Comparison of ENCODE assay signal across 13 cellular contexts in the genomic region with DNA sequence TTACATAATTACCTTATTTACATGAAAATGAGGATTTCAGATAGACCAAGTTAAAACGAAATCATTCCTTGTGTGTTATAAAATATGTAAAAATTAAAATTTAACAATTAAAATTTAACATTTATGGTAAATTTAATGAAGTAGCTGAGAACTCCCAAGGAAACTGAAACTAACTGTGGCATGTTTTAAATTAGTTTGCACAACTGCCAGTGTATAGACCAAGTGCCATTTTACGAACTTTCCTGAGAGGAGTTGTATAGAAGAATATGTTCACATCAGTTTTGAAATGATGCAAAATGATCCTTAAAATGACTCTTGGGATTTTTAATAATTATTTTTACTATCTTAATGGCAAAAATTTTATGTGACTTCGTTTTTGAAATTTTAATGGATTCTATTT. TPM values are rescaled to one million over a fixed set of nuclear protein-coding genes. Genes with fewer than 3 reads are reported as not detected.
DNase-seq lines count a peak whose midpoint lies in the region; ATAC-seq and TF ChIP-seq lines count a peak whose summit lies in the region.
"Had no signal": no experiment of that assay in that cellular context is flagged by ENCODE, and none has a peak within 500 bp of the region (broad histone marks: within the 10 kb centered on the region; RNA-seq: fewer than 3 reads in every experiment).

No MANE protein-coding gene starts in this region.

- peaks cover 13 to 20% of the 10 kb centered on the region in 2 donors for H3K36me3 Mint-ChIP-seq in naive B cell
- H3K36me3 Mint-ChIP-seq: CD8-positive, alpha-beta memory T cell had no signal

- peak overlapping the region in 5 of 6 donors; percentile 97 to 99 (median 99) for H3K27ac Mint-ChIP-seq in naive B cell

- ATAC-seq in heart right ventricle (no peak), left cardiac atrium (no peak), naive B cell (ENCODE audit: low read depth in 2 of 2) (no peak), HG02981 (IDR thresholded peaks at IDR 0.05; ENCODE audit: unreplicated experiment) (no peak), HG03432 (IDR thresholded peaks at IDR 0.05; ENCODE audit: unreplicated experiment) (no peak)

- TF ChIP-seq EP300 in esophagus muscularis mucosa (IDR thresholded peaks at IDR 0.05): no peak

- peaks cover 40 to 56% (median 47%) of the 10 kb centered on the region in 3 donors for H3K4me1 Mint-ChIP-seq in naive B cell

- H3K9me3 Mint-ChIP-seq in naive B cell: no peaks in the 10 kb centered on the region
- H3K9me3 Mint-ChIP-seq: CD8-positive, alpha-beta memory T cell had no signal

- H3K4me3 ChIP-seq in heart right ventricle (no peak overlapping the region), esophagus muscularis mucosa (no peak overlapping the region), vagina (no peak overlapping the region), HAP-1 (no peak overlapping the region)

- WGBS in heart right ventricle, 2 donors: 92 to 96% methylated on average over 3 of the region's 3 CpGs
- 79% methylated on average over 3 of the region's 3 CpGs for WGBS in esophagus muscularis mucosa

- intact Hi-C loops in heart right ventricle (cut with DNase I) (no loop called here), left cardiac atrium (cut with DNase I) (no loop called here), esophagus muscularis mucosa (cut with DNase I) (no loop called here), vagina (cut with DNase I) (no loop called here)

- H3K27me3 ChIP-seq in heart right ventricle: no peaks in the 10 kb centered on the region
- H3K27me3 ChIP-seq in esophagus muscularis mucosa: no peaks in the 10 kb centered on the region
- no peaks in the 10 kb centered on the region for H3K27me3 ChIP-seq in vagina
- H3K27me3 ChIP-seq in HAP-1 (ENCODE audit: low read depth): no peaks in the 10 kb centered on the region

- TF ChIP-seq POLR2A in esophagus muscularis mucosa (IDR thresholded peaks at IDR 0.05; ENCODE audit: low read depth) (no peak), vagina (IDR thresholded peaks at IDR 0.05) (no peak)

- H3K27me3 Mint-ChIP-seq in naive B cell: no peaks in the 10 kb centered on the region
- H3K27me3 Mint-ChIP-seq: progenitor cell of endocrine pancreas had no signal

- H3K4me1 ChIP-seq in heart right ventricle (peaks cover 20 to 77% (median 62%) of the 10 kb centered on the region in 9 donors), esophagus muscularis mucosa (peaks cover 21 to 56% (median 32%) of the 10 kb centered on the region in 4 donors), vagina (peaks cover 48% of the 10 kb centered on the region), HAP-1 (peaks cover 4% of the 10 kb centered on the region; the same call in 1 of the 2 replicates)

- peak overlapping the region in 1 of 8 donors; percentile 33 for H3K4me3 Mint-ChIP-seq in naive B cell
- H3K4me3 Mint-ChIP-seq: CD8-positive, alpha-beta memory T cell had no signal

- no peak for TF ChIP-seq CTCF in heart right ventricle (IDR thresholded peaks at IDR 0.05)
- no peak for TF ChIP-seq CTCF in esophagus muscularis mucosa (IDR thresholded peaks at IDR 0.05)
- no peak for TF ChIP-seq CTCF in vagina (IDR thresholded peaks at IDR 0.05)

- H3K27ac ChIP-seq in heart right ventricle (peak overlapping the region; percentile 53 to 90 (median 80)), esophagus muscularis mucosa (replicated peaks in 1 of 4) (peak overlapping the region; percentile 46 to 74 (median 64)), vagina (peak overlapping the region; percentile 77)

- in situ Hi-C loops in HAP-1 (cut with MboI; ENCODE audit: low sequenced_read_pairs): no loop called here

- H3K9me3 ChIP-seq in heart right ventricle (no peaks in the 10 kb centered on the region), esophagus muscularis mucosa (no peaks in the 10 kb centered on the region), vagina (no peaks in the 10 kb centered on the region), HAP-1 (no peaks in the 10 kb centered on the region)

- peaks cover 0 to 86% (median 34%) of the 10 kb centered on the region in 9 donors for H3K36me3 ChIP-seq in heart right ventricle
- H3K36me3 ChIP-seq in esophagus muscularis mucosa: peaks cover 0 to 71% (median 14%) of the 10 kb centered on the region in 4 donors
- H3K36me3 ChIP-seq in vagina: peaks cover 0 to 23% of the 10 kb centered on the region in 2 donors
- H3K36me3 ChIP-seq in HAP-1 (replicated peaks): peaks cover 21% of the 10 kb centered on the region

- DNase-seq in heart right ventricle (no peak), left cardiac atrium (no peak), esophagus muscularis mucosa (ENCODE audit: extremely low spot score) (no peak), naive B cell (no peak), vagina (ENCODE audit: extremely low spot score in 2 of 2) (no peak), HAP-1 (ENCODE audit: low spot score in 2 of 2) (no peak)
- DNase-seq: activated gamma-delta T cell treated with Interleukin-2 at 50 U/mL for 16 hours; CD8-positive, alpha-beta memory T cell; stimulated activated CD4-positive, alpha-beta T cell treated with anti-CD3 and anti-CD28 coated beads, Interleukin-2, amount 100 ng/mL, for 24 hours had no signal

RNA-seq across cellular contexts. Expression of a gene that starts 23.5 kb away (rescaled TPM):
- total RNA-seq in heart right ventricle: 100 to 1,000 TPM; 201 to 467 (median 347) TPM
- polyA plus RNA-seq in heart right ventricle: 100 to 1,000 TPM; 152 to 247 TPM
- total RNA-seq in left cardiac atrium: 100 to 1,000 TPM; 161 to 271 TPM
- 10 to 100 TPM; 40.7 to 86.8 (median 83.4) TPM for total RNA-seq in esophagus muscularis mucosa
- 100 to 1,000 TPM; 348 to 523 (median 419) TPM for polyA plus RNA-seq in naive B cell (ENCODE audit: low read depth in 6 of 6)
- total RNA-seq in vagina: 181 TPM
- total RNA-seq: G401 had no signal
